ENCODE assay signal across 20 cellular contexts in genomic region chr19:10803252-10803651, GRCh38. TPM values are rescaled to one million over a fixed set of nuclear protein-coding genes. Genes with fewer than 3 reads are reported as not detected.
"Had no signal": no experiment of that assay in that cellular context is flagged by ENCODE, and none has a peak within 500 bp of the region (broad histone marks: within the 10 kb centered on the region; RNA-seq: fewer than 3 reads in every experiment).

No MANE protein-coding gene starts in this region.

- H3K9me3 ChIP-seq: lower lobe of right lung, prostate gland, right atrium auricular region, stomach, vagina had no signal

- H3K4me1 Mint-ChIP-seq: WTC11 had no signal

- H3K27ac ChIP-seq: cardiac muscle cell, lower lobe of right lung, prostate gland, right atrium auricular region, SK-N-MC, stomach, vagina had no signal

- H3K9me3 Mint-ChIP-seq: activated naive CD8-positive, alpha-beta T cell treated with anti-CD3 and anti-CD28 coated beads for 36 hours; T-helper 2 cell treated with Interferon-gamma antibody and Interleukin-4, amounts not matched to agents 5 μg/mL and 100 μg/mL, for 36 hours; WTC11 had no signal

- H3K4me1 ChIP-seq: lower lobe of right lung, prostate gland, stomach had no signal

- DNase-seq: activated CD4-positive, alpha-beta T cell treated with anti-CD3 and anti-CD28 coated beads for 4 hours; activated naive CD8-positive, alpha-beta T cell treated with anti-CD3 and anti-CD28 coated beads for 36 hours; activated T-cell treated with anti-CD3 and anti-CD28 coated beads for 4 hours; amygdala; hypothalamus; lower lobe of right lung; stimulated activated CD4-positive, alpha-beta T cell treated with anti-CD3 and anti-CD28 coated beads, Interleukin-12 subunit alpha, Interleukin-12 subunit beta, amount 100 ng/mL, for 4 hours; stimulated activated CD4-positive, alpha-beta T cell treated with anti-CD3 and anti-CD28 coated beads, Interleukin-1b, Interleukin-23, amount 100 ng/mL, for 48 hours; stimulated activated CD8-positive, alpha-beta memory T cell treated with anti-CD3 and anti-CD28 coated beads, Interleukin-4, amount 100 ng/mL, for 48 hours; stomach; trophoblast cell had no signal

- H3K27ac Mint-ChIP-seq: activated naive CD8-positive, alpha-beta T cell treated with anti-CD3 and anti-CD28 coated beads for 36 hours; T-helper 2 cell treated with Interferon-gamma antibody and Interleukin-4, amounts not matched to agents 5 μg/mL and 100 μg/mL, for 36 hours; WTC11 had no signal

- H3K4me3 Mint-ChIP-seq: activated naive CD8-positive, alpha-beta T cell treated with anti-CD3 and anti-CD28 coated beads for 36 hours; T-helper 2 cell treated with Interferon-gamma antibody and Interleukin-4, amounts not matched to agents 5 μg/mL and 100 μg/mL, for 36 hours; WTC11 had no signal

- H3K27me3 ChIP-seq: cardiac muscle cell, right atrium auricular region, stomach, vagina had no signal

- H3K4me3 ChIP-seq: cardiac muscle cell, lower lobe of right lung, prostate gland, right atrium auricular region, SK-N-MC, stomach, vagina had no signal

- H3K27me3 Mint-ChIP-seq: activated naive CD8-positive, alpha-beta T cell treated with anti-CD3 and anti-CD28 coated beads for 36 hours had no signal

- ATAC-seq: WTC11 had no signal

RNA-seq across cellular contexts. Expression of gene C19orf38, which starts 45.0 kb away (rescaled TPM):
- total RNA-seq: temporal lobe, WTC11 had no signal
- polyA plus RNA-seq: neural cell had no signal
